Comparison of ENCODE assay signal across 1 cellular context in genomic region chr3:64548200-64548889, GRCh38.
TF ChIP-seq lines count a peak whose summit lies in the region.

No MANE protein-coding gene starts in this region.

TF ChIP-seq in liver, 16 proteins besides CTCF, POLR2A, EP300 and RAD21 (continued from another document):
- TF ChIP-seq REST (IDR thresholded peaks at IDR 0.05) = peak; percentile 64
